In the genomic region with DNA sequence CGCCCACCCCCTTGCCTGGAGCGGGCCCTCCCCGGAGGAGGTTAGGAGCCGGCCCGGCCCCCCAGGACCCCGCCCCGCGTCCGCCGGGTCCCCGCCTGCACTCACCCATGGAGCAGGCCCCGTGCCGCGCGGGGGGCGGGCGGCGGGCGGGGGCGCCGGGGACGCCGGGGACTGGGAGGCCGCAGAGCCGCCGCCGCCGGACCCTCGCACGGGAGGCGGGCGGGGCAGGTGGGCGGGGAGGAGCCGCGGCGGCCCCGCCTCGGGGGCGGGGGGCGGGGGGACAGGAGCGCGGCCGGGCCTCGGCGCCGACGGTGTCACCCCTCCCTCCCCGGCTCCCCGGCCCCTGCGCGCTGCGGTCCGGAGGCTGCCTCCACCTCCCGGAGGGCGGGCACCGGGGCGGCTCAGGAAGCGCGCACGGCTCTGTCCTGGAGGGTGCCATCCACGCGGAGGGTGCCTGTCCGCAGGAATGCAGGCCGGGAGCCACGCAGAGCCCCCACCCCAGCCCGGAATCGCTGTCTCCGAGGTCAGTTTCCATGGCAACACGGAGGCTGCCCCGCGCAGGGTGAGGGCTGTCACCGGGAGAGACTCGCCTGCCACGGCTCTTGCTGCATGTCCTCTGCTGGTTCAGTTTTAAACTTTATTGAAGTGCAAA, we compare ENCODE assay signal across 1 cellular context.
TF ChIP-seq lines count a peak whose summit lies in the region.

No MANE protein-coding gene starts in this region.

TF ChIP-seq in neural cell, 6 proteins besides CTCF, POLR2A, EP300 and RAD21:
- TF ChIP-seq, protein P1, sequence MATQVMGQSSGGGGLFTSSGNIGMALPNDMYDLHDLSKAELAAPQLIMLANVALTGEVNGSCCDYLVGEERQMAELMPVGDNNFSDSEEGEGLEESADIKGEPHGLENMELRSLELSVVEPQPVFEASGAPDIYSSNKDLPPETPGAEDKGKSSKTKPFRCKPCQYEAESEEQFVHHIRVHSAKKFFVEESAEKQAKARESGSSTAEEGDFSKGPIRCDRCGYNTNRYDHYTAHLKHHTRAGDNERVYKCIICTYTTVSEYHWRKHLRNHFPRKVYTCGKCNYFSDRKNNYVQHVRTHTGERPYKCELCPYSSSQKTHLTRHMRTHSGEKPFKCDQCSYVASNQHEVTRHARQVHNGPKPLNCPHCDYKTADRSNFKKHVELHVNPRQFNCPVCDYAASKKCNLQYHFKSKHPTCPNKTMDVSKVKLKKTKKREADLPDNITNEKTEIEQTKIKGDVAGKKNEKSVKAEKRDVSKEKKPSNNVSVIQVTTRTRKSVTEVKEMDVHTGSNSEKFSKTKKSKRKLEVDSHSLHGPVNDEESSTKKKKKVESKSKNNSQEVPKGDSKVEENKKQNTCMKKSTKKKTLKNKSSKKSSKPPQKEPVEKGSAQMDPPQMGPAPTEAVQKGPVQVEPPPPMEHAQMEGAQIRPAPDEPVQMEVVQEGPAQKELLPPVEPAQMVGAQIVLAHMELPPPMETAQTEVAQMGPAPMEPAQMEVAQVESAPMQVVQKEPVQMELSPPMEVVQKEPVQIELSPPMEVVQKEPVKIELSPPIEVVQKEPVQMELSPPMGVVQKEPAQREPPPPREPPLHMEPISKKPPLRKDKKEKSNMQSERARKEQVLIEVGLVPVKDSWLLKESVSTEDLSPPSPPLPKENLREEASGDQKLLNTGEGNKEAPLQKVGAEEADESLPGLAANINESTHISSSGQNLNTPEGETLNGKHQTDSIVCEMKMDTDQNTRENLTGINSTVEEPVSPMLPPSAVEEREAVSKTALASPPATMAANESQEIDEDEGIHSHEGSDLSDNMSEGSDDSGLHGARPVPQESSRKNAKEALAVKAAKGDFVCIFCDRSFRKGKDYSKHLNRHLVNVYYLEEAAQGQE (IDR thresholded peaks at IDR 0.05; ENCODE audit: borderline replicate concordance): no peak
- no peak for TF ChIP-seq POLR2AphosphoS5 (IDR thresholded peaks at IDR 0.05)
- TF ChIP-seq TAF1 (IDR thresholded peaks at IDR 0.05; ENCODE audit: low read depth): no peak
- peak; percentile 12 for TF ChIP-seq SMC3 (conservative IDR thresholded peaks at IDR 0.05; ENCODE audit: poor library complexity)
- TF ChIP-seq MXI1 (conservative IDR thresholded peaks at IDR 0.05; ENCODE audit: poor library complexity, severe bottlenecking): peak; percentile 70
- TF ChIP-seq EZH2 (IDR thresholded peaks at IDR 0.05; ENCODE audit: borderline replicate concordance, insufficient read depth, low read length, poor library complexity, severe bottlenecking): no peak
